ENCODE assay signal across 1 cellular context in the genomic region with DNA sequence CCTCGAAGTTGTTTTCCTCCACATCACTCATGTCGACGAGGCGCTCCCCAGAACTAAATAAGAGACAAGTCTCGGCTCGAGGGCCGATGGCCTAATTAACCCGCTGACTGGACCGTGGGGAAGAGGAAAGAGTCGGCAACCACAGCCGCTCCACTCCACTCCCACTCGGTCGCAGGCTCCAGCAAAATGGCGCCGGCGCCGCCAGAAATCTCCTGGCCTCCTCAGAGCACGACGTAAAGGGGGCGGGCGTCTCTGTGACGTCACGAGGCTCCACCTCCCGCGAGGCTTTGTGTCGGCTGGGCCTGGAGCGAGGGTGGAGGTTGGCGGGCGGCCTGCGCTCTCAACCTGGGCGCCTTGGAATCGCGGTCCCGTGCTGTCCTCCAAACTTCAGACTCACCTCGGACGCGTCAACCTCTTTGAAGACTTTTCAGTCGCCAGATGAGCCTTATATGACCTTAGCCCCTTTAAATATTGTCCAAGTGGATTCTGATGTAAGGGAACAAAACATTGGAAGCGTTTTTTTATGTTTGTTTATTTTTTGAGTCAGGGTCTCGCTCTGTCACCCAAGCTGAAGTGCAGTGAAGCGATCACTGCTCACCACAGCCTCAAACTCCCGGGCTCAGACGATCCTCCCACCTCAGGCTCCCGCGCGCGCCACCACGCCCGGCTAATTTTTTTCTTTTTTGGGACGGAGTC.
TF ChIP-seq lines count a peak whose summit lies in the region.

A gene (minus strand): TSS at position 188 of the 696 bp plus-strand sequence. CDS start 157 bp downstream, at position 31.

TF ChIP-seq in K562, 482 proteins besides CTCF, POLR2A, EP300 and RAD21 (continued from another document and continues in another):
- TF ChIP-seq, protein P1, sequence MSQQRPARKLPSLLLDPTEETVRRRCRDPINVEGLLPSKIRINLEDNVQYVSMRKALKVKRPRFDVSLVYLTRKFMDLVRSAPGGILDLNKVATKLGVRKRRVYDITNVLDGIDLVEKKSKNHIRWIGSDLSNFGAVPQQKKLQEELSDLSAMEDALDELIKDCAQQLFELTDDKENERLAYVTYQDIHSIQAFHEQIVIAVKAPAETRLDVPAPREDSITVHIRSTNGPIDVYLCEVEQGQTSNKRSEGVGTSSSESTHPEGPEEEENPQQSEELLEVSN (IDR thresholded peaks at IDR 0.05; ENCODE audit: borderline replicate concordance in 1 of 2, extremely low read depth in 1 of 2, insufficient read depth in 1 of 2, insufficient read length in 1 of 2, low read depth in 1 of 2, low read length in 1 of 2, poor library complexity in 1 of 2, severe bottlenecking in 1 of 2): peak; percentile 54 to 67
- TF ChIP-seq PHF20 (IDR thresholded peaks at IDR 0.05; ENCODE audit: partially characterized antibody) (peak; percentile 64), MIER1 (IDR thresholded peaks at IDR 0.05; ENCODE audit: low read depth) (no peak), ZNF12 (CRISPR knock-in tag; IDR thresholded peaks at IDR 0.05) (no peak), JUN (IDR thresholded peaks at IDR 0.05; ENCODE audit: borderline replicate concordance, low read depth, low read length) (peak; percentile 61; the same call in 1 of the 2 replicates), JUN (CRISPR knock-in tag; IDR thresholded peaks at IDR 0.05; ENCODE audit: borderline replicate concordance) (no peak), JUND (IDR thresholded peaks at IDR 0.05; ENCODE audit: borderline replicate concordance, low read depth, low read length) (peak; percentile 75), JUND (tag; IDR thresholded peaks at IDR 0.05; ENCODE audit: borderline replicate concordance, low read depth, low read length) (peak; percentile 60; the same call in 2 of the 3 replicates), CTBP1 (IDR thresholded peaks at IDR 0.05; ENCODE audit: borderline replicate concordance) (peak; percentile 7; the same call in 1 of the 2 replicates), TFAM (CRISPR knock-in tag; conservative IDR thresholded peaks at IDR 0.05) (no peak), CREB1 (IDR thresholded peaks at IDR 0.05) (peak; percentile 92), CREB1 (CRISPR knock-in tag; IDR thresholded peaks at IDR 0.05) (peak; percentile 96), CSDE1 (IDR thresholded peaks at IDR 0.05) (peak in 1 of 2 experiments; percentile 79; a peak in 2 of 4 replicates), IFI16 (CRISPR knock-in tag; IDR thresholded peaks at IDR 0.05) (no peak), NFRKB (IDR thresholded peaks at IDR 0.05; ENCODE audit: low read depth) (peak; percentile 99), RAD51 (IDR thresholded peaks at IDR 0.05; ENCODE audit: borderline replicate concordance, low read depth) (0 out of 2 replicates have a peak, but pooled peaks have one; percentile 13), ZC3H4 (CRISPR knock-in tag; IDR thresholded peaks at IDR 0.05; ENCODE audit: borderline replicate concordance) (no peak), SRSF7 (optimal IDR thresholded peaks at IDR 0.05; ENCODE audit: low read depth, low read length) (no peak), SRF (CRISPR knock-in tag; IDR thresholded peaks at IDR 0.05) (no peak), MYNN (IDR thresholded peaks at IDR 0.05) (peak; percentile 48; the same call in 1 of the 2 replicates), MYNN (CRISPR knock-in tag; IDR thresholded peaks at IDR 0.05) (no peak), ZFP1 (CRISPR knock-in tag; IDR thresholded peaks at IDR 0.05) (no peak), ELF2 (CRISPR knock-in tag; IDR thresholded peaks at IDR 0.05) (no peak), CC2D1A (IDR thresholded peaks at IDR 0.05) (no peak), DIDO1 (tag; IDR thresholded peaks at IDR 0.05; ENCODE audit: low read depth) (no peak), SP2 (IDR thresholded peaks at IDR 0.05; ENCODE audit: extremely low read depth, low read depth, low read length, poor library complexity, severe bottlenecking) (no peak), SAP30 (IDR thresholded peaks at IDR 0.05; ENCODE audit: borderline replicate concordance, insufficient read depth, low read depth, low read length, poor library complexity, severe bottlenecking) (no peak)
- TF ChIP-seq, protein P2, sequence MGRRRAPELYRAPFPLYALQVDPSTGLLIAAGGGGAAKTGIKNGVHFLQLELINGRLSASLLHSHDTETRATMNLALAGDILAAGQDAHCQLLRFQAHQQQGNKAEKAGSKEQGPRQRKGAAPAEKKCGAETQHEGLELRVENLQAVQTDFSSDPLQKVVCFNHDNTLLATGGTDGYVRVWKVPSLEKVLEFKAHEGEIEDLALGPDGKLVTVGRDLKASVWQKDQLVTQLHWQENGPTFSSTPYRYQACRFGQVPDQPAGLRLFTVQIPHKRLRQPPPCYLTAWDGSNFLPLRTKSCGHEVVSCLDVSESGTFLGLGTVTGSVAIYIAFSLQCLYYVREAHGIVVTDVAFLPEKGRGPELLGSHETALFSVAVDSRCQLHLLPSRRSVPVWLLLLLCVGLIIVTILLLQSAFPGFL (CRISPR knock-in tag; IDR thresholded peaks at IDR 0.05): no peak
- TF ChIP-seq, protein P3, sequence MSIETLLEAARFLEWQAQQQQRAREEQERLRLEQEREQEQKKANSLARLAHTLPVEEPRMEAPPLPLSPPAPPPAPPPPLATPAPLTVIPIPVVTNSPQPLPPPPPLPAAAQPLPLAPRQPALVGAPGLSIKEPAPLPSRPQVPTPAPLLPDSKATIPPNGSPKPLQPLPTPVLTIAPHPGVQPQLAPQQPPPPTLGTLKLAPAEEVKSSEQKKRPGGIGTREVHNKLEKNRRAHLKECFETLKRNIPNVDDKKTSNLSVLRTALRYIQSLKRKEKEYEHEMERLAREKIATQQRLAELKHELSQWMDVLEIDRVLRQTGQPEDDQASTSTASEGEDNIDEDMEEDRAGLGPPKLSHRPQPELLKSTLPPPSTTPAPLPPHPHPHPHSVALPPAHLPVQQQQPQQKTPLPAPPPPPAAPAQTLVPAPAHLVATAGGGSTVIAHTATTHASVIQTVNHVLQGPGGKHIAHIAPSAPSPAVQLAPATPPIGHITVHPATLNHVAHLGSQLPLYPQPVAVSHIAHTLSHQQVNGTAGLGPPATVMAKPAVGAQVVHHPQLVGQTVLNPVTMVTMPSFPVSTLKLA (conservative IDR thresholded peaks at IDR 0.05): peak; percentile 50 to 70; a peak in 3 of 4 replicates
- TF ChIP-seq, protein P4, sequence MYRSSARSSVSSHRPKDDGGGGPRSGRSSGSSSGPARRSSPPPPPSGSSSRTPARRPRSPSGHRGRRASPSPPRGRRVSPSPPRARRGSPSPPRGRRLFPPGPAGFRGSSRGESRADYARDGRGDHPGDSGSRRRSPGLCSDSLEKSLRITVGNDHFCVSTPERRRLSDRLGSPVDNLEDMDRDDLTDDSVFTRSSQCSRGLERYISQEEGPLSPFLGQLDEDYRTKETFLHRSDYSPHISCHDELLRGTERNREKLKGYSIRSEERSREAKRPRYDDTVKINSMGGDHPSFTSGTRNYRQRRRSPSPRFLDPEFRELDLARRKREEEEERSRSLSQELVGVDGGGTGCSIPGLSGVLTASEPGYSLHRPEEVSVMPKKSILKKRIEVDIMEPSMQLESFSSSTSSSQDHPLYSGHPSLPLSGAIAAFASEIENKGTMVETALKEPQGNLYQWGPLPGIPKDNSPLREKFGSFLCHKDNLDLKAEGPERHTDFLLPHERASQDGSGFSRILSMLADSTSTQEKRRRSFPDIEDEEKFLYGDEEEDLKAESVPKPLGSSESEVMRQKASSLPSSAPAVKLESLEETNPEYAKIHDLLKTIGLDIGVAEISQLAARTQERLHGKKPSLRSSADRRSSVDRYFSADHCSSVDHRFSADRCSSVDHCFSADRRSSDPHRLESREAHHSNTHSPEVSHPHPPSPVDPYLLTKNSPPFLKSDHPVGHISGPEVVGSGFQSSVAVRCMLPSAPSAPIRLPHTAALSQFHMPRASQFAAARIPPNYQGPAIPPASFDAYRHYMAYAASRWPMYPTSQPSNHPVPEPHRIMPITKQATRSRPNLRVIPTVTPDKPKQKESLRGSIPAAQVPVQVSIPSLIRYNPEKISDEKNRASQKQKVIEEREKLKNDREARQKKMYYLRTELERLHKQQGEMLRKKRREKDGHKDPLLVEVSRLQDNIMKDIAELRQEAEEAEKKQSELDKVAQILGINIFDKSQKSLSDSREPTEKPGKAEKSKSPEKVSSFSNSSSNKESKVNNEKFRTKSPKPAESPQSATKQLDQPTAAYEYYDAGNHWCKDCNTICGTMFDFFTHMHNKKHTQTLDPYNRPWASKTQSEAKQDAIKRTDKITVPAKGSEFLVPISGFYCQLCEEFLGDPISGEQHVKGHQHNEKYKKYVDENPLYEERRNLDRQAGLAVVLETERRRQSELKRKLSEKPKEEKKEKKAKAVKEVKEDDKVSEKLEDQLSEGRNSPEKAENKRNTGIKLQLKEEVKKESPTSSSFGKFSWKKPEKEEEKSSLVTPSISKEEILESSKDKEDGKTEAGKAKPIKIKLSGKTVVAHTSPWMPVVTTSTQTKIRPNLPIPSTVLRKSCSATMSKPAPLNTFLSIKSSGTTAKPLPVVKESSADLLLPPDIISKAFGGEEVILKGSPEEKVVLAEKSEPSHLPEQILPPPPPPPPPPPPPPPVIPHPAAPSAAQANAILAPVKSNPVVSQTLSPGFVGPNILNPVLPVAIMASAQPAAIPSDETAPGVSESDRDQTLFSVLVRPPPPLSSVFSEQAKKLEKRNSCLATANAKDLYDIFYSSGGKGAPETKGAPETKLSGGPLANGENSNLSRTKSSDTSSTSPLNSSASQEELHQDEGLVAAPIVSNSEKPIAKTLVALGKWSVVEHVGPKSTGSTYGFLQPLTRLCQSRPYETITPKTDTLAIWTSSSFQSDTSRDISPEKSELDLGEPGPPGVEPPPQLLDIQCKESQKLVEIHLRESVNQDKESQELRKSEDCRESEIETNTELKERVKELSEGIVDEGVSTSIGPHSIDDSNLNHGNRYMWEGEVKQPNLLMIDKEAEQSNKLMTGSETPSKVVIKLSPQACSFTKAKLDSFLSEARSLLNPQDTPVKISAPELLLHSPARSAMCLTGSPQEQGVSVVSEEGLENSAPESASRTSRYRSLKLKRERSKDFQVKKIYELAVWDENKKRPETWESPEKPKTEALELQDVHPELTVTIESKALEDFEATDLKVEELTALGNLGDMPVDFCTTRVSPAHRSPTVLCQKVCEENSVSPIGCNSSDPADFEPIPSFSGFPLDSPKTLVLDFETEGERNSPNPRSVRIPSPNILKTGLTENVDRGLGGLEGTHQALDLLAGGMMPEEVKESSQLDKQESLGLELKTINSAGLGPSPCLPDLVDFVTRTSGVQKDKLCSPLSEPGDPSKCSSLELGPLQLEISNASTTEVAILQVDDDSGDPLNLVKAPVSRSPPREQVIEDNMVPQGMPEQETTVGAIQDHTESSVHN (IDR thresholded peaks at IDR 0.05; ENCODE audit: borderline replicate concordance in 1 of 2, low read depth in 1 of 2): no peak
- TF ChIP-seq, protein P5, sequence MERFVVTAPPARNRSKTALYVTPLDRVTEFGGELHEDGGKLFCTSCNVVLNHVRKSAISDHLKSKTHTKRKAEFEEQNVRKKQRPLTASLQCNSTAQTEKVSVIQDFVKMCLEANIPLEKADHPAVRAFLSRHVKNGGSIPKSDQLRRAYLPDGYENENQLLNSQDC (CRISPR knock-in tag; IDR thresholded peaks at IDR 0.05): no peak
- TF ChIP-seq, protein P6, sequence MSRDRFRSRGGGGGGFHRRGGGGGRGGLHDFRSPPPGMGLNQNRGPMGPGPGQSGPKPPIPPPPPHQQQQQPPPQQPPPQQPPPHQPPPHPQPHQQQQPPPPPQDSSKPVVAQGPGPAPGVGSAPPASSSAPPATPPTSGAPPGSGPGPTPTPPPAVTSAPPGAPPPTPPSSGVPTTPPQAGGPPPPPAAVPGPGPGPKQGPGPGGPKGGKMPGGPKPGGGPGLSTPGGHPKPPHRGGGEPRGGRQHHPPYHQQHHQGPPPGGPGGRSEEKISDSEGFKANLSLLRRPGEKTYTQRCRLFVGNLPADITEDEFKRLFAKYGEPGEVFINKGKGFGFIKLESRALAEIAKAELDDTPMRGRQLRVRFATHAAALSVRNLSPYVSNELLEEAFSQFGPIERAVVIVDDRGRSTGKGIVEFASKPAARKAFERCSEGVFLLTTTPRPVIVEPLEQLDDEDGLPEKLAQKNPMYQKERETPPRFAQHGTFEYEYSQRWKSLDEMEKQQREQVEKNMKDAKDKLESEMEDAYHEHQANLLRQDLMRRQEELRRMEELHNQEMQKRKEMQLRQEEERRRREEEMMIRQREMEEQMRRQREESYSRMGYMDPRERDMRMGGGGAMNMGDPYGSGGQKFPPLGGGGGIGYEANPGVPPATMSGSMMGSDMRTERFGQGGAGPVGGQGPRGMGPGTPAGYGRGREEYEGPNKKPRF (IDR thresholded peaks at IDR 0.05; ENCODE audit: low read depth, low read length): no peak
- TF ChIP-seq, protein P7, sequence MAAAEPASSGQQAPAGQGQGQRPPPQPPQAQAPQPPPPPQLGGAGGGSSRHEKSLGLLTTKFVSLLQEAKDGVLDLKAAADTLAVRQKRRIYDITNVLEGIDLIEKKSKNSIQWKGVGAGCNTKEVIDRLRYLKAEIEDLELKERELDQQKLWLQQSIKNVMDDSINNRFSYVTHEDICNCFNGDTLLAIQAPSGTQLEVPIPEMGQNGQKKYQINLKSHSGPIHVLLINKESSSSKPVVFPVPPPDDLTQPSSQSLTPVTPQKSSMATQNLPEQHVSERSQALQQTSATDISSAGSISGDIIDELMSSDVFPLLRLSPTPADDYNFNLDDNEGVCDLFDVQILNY (CRISPR knock-in tag; IDR thresholded peaks at IDR 0.05): no peak
- TF ChIP-seq, protein P8, sequence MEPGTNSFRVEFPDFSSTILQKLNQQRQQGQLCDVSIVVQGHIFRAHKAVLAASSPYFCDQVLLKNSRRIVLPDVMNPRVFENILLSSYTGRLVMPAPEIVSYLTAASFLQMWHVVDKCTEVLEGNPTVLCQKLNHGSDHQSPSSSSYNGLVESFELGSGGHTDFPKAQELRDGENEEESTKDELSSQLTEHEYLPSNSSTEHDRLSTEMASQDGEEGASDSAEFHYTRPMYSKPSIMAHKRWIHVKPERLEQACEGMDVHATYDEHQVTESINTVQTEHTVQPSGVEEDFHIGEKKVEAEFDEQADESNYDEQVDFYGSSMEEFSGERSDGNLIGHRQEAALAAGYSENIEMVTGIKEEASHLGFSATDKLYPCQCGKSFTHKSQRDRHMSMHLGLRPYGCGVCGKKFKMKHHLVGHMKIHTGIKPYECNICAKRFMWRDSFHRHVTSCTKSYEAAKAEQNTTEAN (CRISPR knock-in tag; IDR thresholded peaks at IDR 0.05): peak; percentile 61; the same call in 1 of the 2 replicates
